8 cellular contexts compared by ENCODE assay signal in genomic region chr3:158532099-158532734, GRCh38. TPM values are rescaled to one million over a fixed set of nuclear protein-coding genes. Genes with fewer than 3 reads are reported as not detected.
DNase-seq lines count a peak whose midpoint lies in the region; ATAC-seq and TF ChIP-seq lines count a peak whose summit lies in the region.

No MANE protein-coding gene starts in this region.

- POLR2A ChIA-PET in AG04450 (lab: Yijun Ruan, JAX) = no interaction called here
- POLR2A ChIA-PET in PC-9 (lab: Charles Lee; ENCODE audit: unreplicated experiment) = no interaction called here

- no peak overlapping the region for H3K4me2 ChIP-seq in PC-9

- H3K27ac Mint-ChIP-seq in effector memory CD8-positive, alpha-beta T cell = no peak overlapping the region

- H3K9me3 Mint-ChIP-seq in effector memory CD8-positive, alpha-beta T cell = no peaks in the 10 kb centered on the region

- H3K9me3 ChIP-seq in AG04450 (ENCODE audit: control insufficient read depth, insufficient read depth, low read length) (no peaks in the 10 kb centered on the region), PC-9 (ENCODE audit: insufficient read depth, low read depth) (no peaks in the 10 kb centered on the region)

- no peak overlapping the region for H3K4me3 Mint-ChIP-seq in effector memory CD8-positive, alpha-beta T cell

- H3K4me3 ChIP-seq in AG04450 (ENCODE audit: low read depth, low read length) (no peak overlapping the region), PC-9 (no peak overlapping the region)

- H3K4me1 Mint-ChIP-seq in effector memory CD8-positive, alpha-beta T cell (ENCODE audit: low read depth in 2 of 2) = peaks cover 0 to 1% of the 10 kb centered on the region in 2 donors

- TF ChIP-seq CTCF in AG04450 (IDR thresholded peaks at IDR 0.05; ENCODE audit: low read depth, low read length) (peak; percentile 66), GM12874 (IDR thresholded peaks at IDR 0.05; ENCODE audit: insufficient read depth, low read depth, low read length) (0 out of 2 replicates have a peak, but pooled peaks have one; percentile 37), PC-9 (conservative IDR thresholded peaks at IDR 0.05) (peak; percentile 85)

- H3K79me2 ChIP-seq in PC-9 (ENCODE audit: low read depth) = no peaks in the 10 kb centered on the region

- H2AFZ ChIP-seq in PC-9 = no peak overlapping the region

- no peak for ATAC-seq in GM19035 (IDR thresholded peaks at IDR 0.05; ENCODE audit: unreplicated experiment)
- ATAC-seq in effector memory CD8-positive, alpha-beta T cell (replicated peaks) = no peak

- CTCF ChIA-PET in AG04450 (lab: Charles Lee) = interaction anchor here (0.6 to 4.3 kb wide), 21 partner anchors 7 to 1000 kb away, joined by 3 to 45 read pairs (median 3); partner anchors contain the start of gene MLF1
- CTCF ChIA-PET in PC-9 (lab: Charles Lee) = interaction anchor here (1.0 kb wide), 3 partner anchors 926 to 999 kb away, joined by 3 to 7 read pairs (median 4); no protein-coding TSS in a partner anchor

- no peaks in the 10 kb centered on the region for H3K36me3 Mint-ChIP-seq in effector memory CD8-positive, alpha-beta T cell (ENCODE audit: insufficient read depth)

- no peaks in the 10 kb centered on the region for H3K27me3 Mint-ChIP-seq in effector memory CD8-positive, alpha-beta T cell

- no peaks in the 10 kb centered on the region for H3F3A ChIP-seq in PC-9 (ENCODE audit: insufficient read depth, low read depth)

- H3K36me3 ChIP-seq in PC-9 (ENCODE audit: low read depth) = no peaks in the 10 kb centered on the region

- intact Hi-C loops in PC-9 (cut with micrococcal nuclease; ENCODE audit: unreplicated experiment) = loop anchor here (1.0 to 10.0 kb wide), 8 partner anchors 427 to 1357 kb away; partner anchors contain the start of gene SHOX2

- no peaks in the 10 kb centered on the region for H3K4me1 ChIP-seq in PC-9 (replicated peaks; ENCODE audit: insufficient read depth)

- BruUV-seq in PC-9 (replicated peaks; lab: Mats Ljungman, UMichigan) = no TSS peak

- DNase-seq in AG04450 (ENCODE audit: low read depth, low spot score) (peak; percentile 23), HuH-7 (ENCODE audit: low spot score) (peak; percentile 1), PC-9 (peak; percentile 14 to 36), fibroblast of peridontal ligament (ENCODE audit: extremely low read depth) (peak; percentile 81), smooth muscle cell of the brain vasculature (ENCODE audit: low read depth, low spot score) (peak; percentile 12)
- no peak for DNase-seq in effector memory CD8-positive, alpha-beta T cell

- H3K27ac ChIP-seq in AG04450 (ENCODE audit: low read depth, low read length) (no peak overlapping the region), PC-9 (no peak overlapping the region)

- H3K27me3 ChIP-seq in AG04450 (ENCODE audit: control insufficient read depth, insufficient read depth, low read length) (no peaks in the 10 kb centered on the region), PC-9 (ENCODE audit: insufficient read depth, low read depth) (no peaks in the 10 kb centered on the region)

- H3K9me2 ChIP-seq in PC-9 (ENCODE audit: insufficient read depth) = no peaks in the 10 kb centered on the region

- H4K20me1 ChIP-seq in PC-9 (ENCODE audit: insufficient read depth) = 0 out of 2 replicates have a peak, but pooled peaks cover 4% of the 10 kb centered on the region

RNA-seq across cellular contexts. Expression of gene MLF1, which starts 38.8 kb away (rescaled TPM):
- 6.7 and 10.1 TPM in 2 replicates for polyA plus RNA-seq in AG04450 (2011; rRNA removed)
- polyA minus RNA-seq in AG04450 (2011; rRNA and poly(A)+ RNA removed) = 2.3 and 4.6 TPM in 2 replicates
- total RNA-seq in PC-9 (2021) = 52.3 and 55.5 TPM in 2 replicates

Comparison
In these comparisons a context has a peak if more than half of its experiments do, and no peak if none do; other contexts are left out.
1. DNase-seq: peak in AG04450 (single experiment), HuH-7 (single experiment), PC-9 (2 of 2), fibroblast of peridontal ligament (single experiment) and smooth muscle cell of the brain vasculature (single experiment); none in effector memory CD8-positive, alpha-beta T cell (0 of 3).
2. Peak in every context shown above with its lines, with median percentiles within 50 percentile points of each other: CTCF ChIP-seq.